Comparison of ENCODE assay signal across 18 cellular contexts in the genomic region with DNA sequence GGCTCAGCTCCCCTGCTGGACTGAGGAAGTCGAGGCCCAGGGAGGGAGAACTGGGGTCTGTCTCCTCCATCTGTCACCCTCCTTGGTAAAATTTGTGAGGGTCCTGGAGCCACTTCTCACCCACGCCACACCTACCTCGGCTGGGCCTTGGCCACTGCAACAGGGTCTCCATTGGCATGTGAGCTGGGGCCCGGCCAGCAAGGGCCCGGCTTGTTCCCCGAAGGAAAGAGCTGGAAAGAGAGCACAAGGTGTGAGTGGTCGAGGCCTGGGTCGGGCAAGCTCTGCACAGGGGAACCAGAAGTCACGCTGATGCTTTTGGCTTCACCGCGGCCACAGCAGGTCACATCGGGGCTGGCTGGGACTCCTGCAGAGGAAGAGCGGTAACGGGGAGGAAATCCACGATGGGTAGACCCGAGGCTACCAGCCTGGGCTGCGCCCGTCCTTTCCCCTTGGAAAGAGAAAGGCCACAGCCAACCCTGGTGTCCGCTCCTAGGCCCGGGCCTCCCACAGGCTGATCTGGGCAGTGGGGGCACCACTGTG. TPM values are rescaled to one million over a fixed set of nuclear protein-coding genes. Genes with fewer than 3 reads are reported as not detected.
DNase-seq lines count a peak whose midpoint lies in the region; ATAC-seq and TF ChIP-seq lines count a peak whose summit lies in the region.
"Had no signal": no experiment of that assay in that cellular context is flagged by ENCODE, and none has a peak within 500 bp of the region (broad histone marks: within the 10 kb centered on the region; RNA-seq: fewer than 3 reads in every experiment).

No MANE protein-coding gene starts in this region.

- no peaks in the 10 kb centered on the region for H3K79me2 ChIP-seq in neural progenitor cell (ENCODE audit: low read depth)

- no peak overlapping the region for H3K9ac ChIP-seq in neural progenitor cell

- H3K4me3 Mint-ChIP-seq in MCF 10A (ENCODE audit: unreplicated experiment) = no peak overlapping the region
- H3K4me3 Mint-ChIP-seq in neural progenitor cell = peak overlapping the region; percentile 43
- H3K4me3 Mint-ChIP-seq: CD14-positive monocyte had no signal

- H3K4me3 ChIP-seq in breast epithelium (no peak overlapping the region), esophagus (ENCODE audit: low read depth in 1 of 2, low read length in 2 of 2) (peak overlapping the region; percentile 36 to 38), neural progenitor cell (no peak overlapping the region)
- H3K4me3 ChIP-seq: A549 had no signal

- intact Hi-C loops in breast epithelium (cut with DNase I; ENCODE audit: low total_unique reads) (loop anchor here (10.0 kb wide), 1 partner anchor 189 kb away; the partner anchor contains the start of gene MISP3), MCF 10A (cut with micrococcal nuclease) (no loop called here)

- no peaks in the 10 kb centered on the region for H3K36me3 Mint-ChIP-seq in MCF 10A (ENCODE audit: insufficient read depth, unreplicated experiment)
- H3K36me3 Mint-ChIP-seq in neural progenitor cell = peaks cover 1% of the 10 kb centered on the region
- H3K36me3 Mint-ChIP-seq: CD14-positive monocyte had no signal

- peak overlapping the region; percentile 80 to 97 for H3K27ac ChIP-seq in breast epithelium
- peak overlapping the region; percentile 97 to 98 for H3K27ac ChIP-seq in esophagus (ENCODE audit: low read depth in 2 of 2, low read length in 1 of 2)
- no peak overlapping the region for H3K27ac ChIP-seq in neural progenitor cell
- H3K27ac ChIP-seq: A549 had no signal

- POLR2A ChIA-PET in MCF 10A (lab: Yijun Ruan, JAX) = interaction anchor here (1.0 kb wide), 1 partner anchor 685 kb away, joined by 3 read pairs; no protein-coding TSS in a partner anchor

- H3K4me1 ChIP-seq in breast epithelium = peaks cover 3 to 36% of the 10 kb centered on the region in 2 donors
- H3K4me1 ChIP-seq in esophagus (ENCODE audit: control insufficient read depth in 2 of 2, insufficient read depth in 2 of 2, low read length in 1 of 2) = peaks cover 18 to 41% of the 10 kb centered on the region in 2 donors
- H3K4me1 ChIP-seq in neural progenitor cell = peaks cover 11% of the 10 kb centered on the region

- no peak overlapping the region for H2AFZ ChIP-seq in neural progenitor cell (replicated peaks)

- no peaks in the 10 kb centered on the region for H3K9me3 Mint-ChIP-seq in MCF 10A (ENCODE audit: unreplicated experiment)
- no peaks in the 10 kb centered on the region for H3K9me3 Mint-ChIP-seq in neural progenitor cell

- H3K27me3 Mint-ChIP-seq in MCF 10A (ENCODE audit: insufficient read depth, unreplicated experiment) (no peaks in the 10 kb centered on the region), neural progenitor cell (ENCODE audit: insufficient read depth, low read depth) (peaks cover 4% of the 10 kb centered on the region)

- CTCF ChIA-PET in MCF 10A (lab: Yijun Ruan, JAX) = interaction anchor here (0.6 to 1.7 kb wide), 8 partner anchors 8 to 608 kb away, joined by 3 to 6 read pairs (median 4); partner anchors contain the start of gene IL27RA

- no peaks in the 10 kb centered on the region for H4K20me1 ChIP-seq in neural progenitor cell (ENCODE audit: low read depth)

- H3K27me3 ChIP-seq in breast epithelium (no peaks in the 10 kb centered on the region), esophagus (ENCODE audit: control insufficient read depth in 1 of 2, insufficient read depth in 2 of 2, low read length in 2 of 2) (no peaks in the 10 kb centered on the region), neural progenitor cell (no peaks in the 10 kb centered on the region)

- H3F3A ChIP-seq in neural progenitor cell (ENCODE audit: low read depth) = peaks cover 7% of the 10 kb centered on the region

- no peak for TF ChIP-seq CTCF in breast epithelium (IDR thresholded peaks at IDR 0.05)
- no peak for TF ChIP-seq CTCF in MCF 10A (IDR thresholded peaks at IDR 0.05; ENCODE audit: unreplicated experiment)
- TF ChIP-seq CTCF in neural progenitor cell (IDR thresholded peaks at IDR 0.05) = no peak

- TF ChIP-seq POLR2A in breast epithelium (IDR thresholded peaks at IDR 0.05) = no peak

- no peak for ATAC-seq in HG03108 (IDR thresholded peaks at IDR 0.05; ENCODE audit: unreplicated experiment)
- ATAC-seq: A549 had no signal

- H3K36me3 ChIP-seq in breast epithelium (no peaks in the 10 kb centered on the region), esophagus (ENCODE audit: control insufficient read depth in 2 of 2, insufficient read depth in 2 of 2, low read length in 1 of 2) (no peaks in the 10 kb centered on the region), neural progenitor cell (no peaks in the 10 kb centered on the region)

- H3K4me1 Mint-ChIP-seq in MCF 10A (ENCODE audit: insufficient read depth, unreplicated experiment) (peaks cover 7% of the 10 kb centered on the region), neural progenitor cell (peaks cover 22% of the 10 kb centered on the region)

- no peak overlapping the region for H3K4me2 ChIP-seq in neural progenitor cell
- H3K4me2 ChIP-seq: A549 had no signal

- DNase-seq in breast epithelium (ENCODE audit: low spot score in 2 of 2) = no peak
- DNase-seq in MCF 10A (ENCODE audit: unreplicated experiment) = no peak
- DNase-seq in neural progenitor cell (ENCODE audit: low spot score) = no peak
- DNase-seq in HK-2 (ENCODE audit: unreplicated experiment) = no peak
- DNase-seq in globus pallidus (ENCODE audit: low spot score) = no peak
- no peak for DNase-seq in nucleus accumbens (lab: John Stamatoyannopoulos, UW)
- DNase-seq: Caco-2, DMS53, KBM-7, NCI-H1092, NCI-H345, NCI-H526 treated with DMSO at 0.1 percent for 48 hours had no signal

- no peaks in the 10 kb centered on the region for H3K9me3 ChIP-seq in breast epithelium
- no peaks in the 10 kb centered on the region for H3K9me3 ChIP-seq in esophagus (ENCODE audit: control insufficient read depth in 2 of 2, insufficient read depth in 1 of 2, low read depth in 1 of 2, low read length in 1 of 2)
- H3K9me3 ChIP-seq in neural progenitor cell (ENCODE audit: low read depth) = no peaks in the 10 kb centered on the region
- H3K9me3 ChIP-seq: A549, Caco-2 had no signal

- no peak overlapping the region for H3K27ac Mint-ChIP-seq in MCF 10A (ENCODE audit: low read depth, unreplicated experiment)
- peak overlapping the region; percentile 57 for H3K27ac Mint-ChIP-seq in neural progenitor cell
- H3K27ac Mint-ChIP-seq: CD14-positive monocyte had no signal

- 81 to 85% methylated on average over 20 of the region's 20 CpGs for WGBS in esophagus, 2 donors

- BruUV-seq in MCF 10A (replicated peaks; lab: Mats Ljungman, UMichigan) = no TSS peak

RNA-seq across cellular contexts. Expression of gene NANOS3, which starts 9.0 kb away (rescaled TPM):
- total RNA-seq in breast epithelium (not detected), MCF 10A (2022) (not detected in 2 replicates), neural progenitor cell (ENCODE audit: low replicate concordance) (not detected in 2 replicates)
- not detected for polyA plus RNA-seq in esophagus
- total RNA-seq: Caco-2, H4, OCI-LY7 had no signal
- polyA plus RNA-seq: CD14-positive monocyte had no signal

RNA-seq across cellular contexts. Expression of gene BRME1, which starts 20.0 kb away (rescaled TPM):
- total RNA-seq in breast epithelium (1 to 10 TPM; 1.3 to 6.3 (median 1.6) TPM), MCF 10A (2022) (0.75 and 1.8 TPM in 2 replicates), neural progenitor cell (ENCODE audit: low replicate concordance) (0.49 and 4.1 TPM in 2 replicates)
- 10 to 100 TPM in 1 of 2 donors, 1 to 10 TPM in 1; 7.5 to 13.0 TPM for polyA plus RNA-seq in esophagus

RNA-seq across cellular contexts. Expression of gene CC2D1A, which starts 20.1 kb away (rescaled TPM):
- 10 to 100 TPM; 16.6 to 50.1 (median 43.6) TPM for total RNA-seq in breast epithelium
- 36.7 and 37.1 TPM in 2 replicates for total RNA-seq in MCF 10A (2022)
- 10 to 100 TPM; 34.0 to 58.9 TPM for polyA plus RNA-seq in esophagus
- total RNA-seq in neural progenitor cell (ENCODE audit: low replicate concordance) = 8.1 and 22.0 TPM in 2 replicates

RNA-seq across cellular contexts. Expression of gene PODNL1, which starts 52.3 kb away (rescaled TPM):
- total RNA-seq in breast epithelium (1 to 10 TPM in 2 of 3 donors, under 1 TPM in 1; 0.80 to 8.8 (median 2.3) TPM), MCF 10A (2022) (0.25 and 0.51 TPM in 2 replicates), neural progenitor cell (ENCODE audit: low replicate concordance) (1.9 TPM in 1 of 2 replicates, not detected in the other)
- polyA plus RNA-seq in esophagus = 1 to 10 TPM; 3.9 to 5.3 TPM
- total RNA-seq: Caco-2 had no signal

Comparison
In these comparisons a context has a peak if more than half of its experiments do, and no peak if none do; other contexts are left out.
1. H3K4me3 ChIP-seq: peak in esophagus (2 of 2); none in breast epithelium (0 of 3) and neural progenitor cell (single experiment).